1 cellular context compared by ENCODE assay signal in the genomic region with DNA sequence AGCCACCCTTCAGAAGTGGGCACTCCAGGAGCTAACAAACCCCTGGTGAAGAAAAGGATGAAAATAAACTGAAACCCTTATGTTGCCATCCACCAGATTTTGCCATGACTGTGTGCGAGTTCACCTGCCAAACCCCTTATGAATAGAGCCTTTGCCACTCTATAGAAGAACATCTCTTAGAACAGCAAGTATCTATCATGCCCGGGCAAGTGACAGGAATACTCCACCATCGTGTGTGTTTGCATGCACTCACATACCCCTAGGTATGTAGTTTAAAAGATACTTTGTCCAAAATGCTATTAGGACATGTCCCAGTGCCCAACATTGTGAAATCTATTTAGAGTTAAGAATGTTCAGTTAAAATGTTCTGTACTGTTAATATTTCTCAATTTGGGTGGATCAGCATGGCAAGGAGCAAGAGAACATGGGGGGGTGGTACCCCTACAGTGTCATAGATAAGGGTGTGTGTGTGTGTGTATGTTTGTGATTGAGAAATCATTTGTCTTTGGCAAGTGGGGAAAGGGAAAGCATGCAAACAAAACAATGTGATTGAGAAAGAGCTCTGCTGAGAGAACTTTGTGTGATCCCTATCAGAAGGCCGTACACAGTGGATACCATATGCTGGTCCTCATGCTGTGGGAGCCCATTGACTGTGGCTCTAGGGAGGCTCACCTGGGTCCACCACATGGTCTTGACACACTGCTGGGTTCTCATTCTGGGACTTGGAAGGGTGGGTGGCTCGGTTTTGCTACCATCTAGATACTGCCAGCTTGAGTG.
TF ChIP-seq lines count a peak whose summit lies in the region.

No MANE protein-coding gene starts in this region.

TF ChIP-seq in HepG2, 621 proteins besides CTCF, POLR2A, EP300 and RAD21 (continued from another document and continues in another):
- TF ChIP-seq ADNP (CRISPR knock-in tag; IDR thresholded peaks at IDR 0.05) (no peak), FOXP4 (CRISPR knock-in tag; IDR thresholded peaks at IDR 0.05) (peak; percentile 30; the same call in 1 of the 2 replicates), FOXP1 (IDR thresholded peaks at IDR 0.05) (no peak), FOXP1 (CRISPR knock-in tag; IDR thresholded peaks at IDR 0.05) (peak; percentile 54; the same call in 1 of the 2 replicates), PATZ1 (CRISPR knock-in tag; IDR thresholded peaks at IDR 0.05) (peak; percentile 40; the same call in 1 of the 2 replicates), ZNF180 (CRISPR knock-in tag; IDR thresholded peaks at IDR 0.05; ENCODE audit: borderline replicate concordance, low read depth) (no peak), TEAD3 (CRISPR knock-in tag; optimal IDR thresholded peaks at IDR 0.05; ENCODE audit: borderline replicate concordance) (no peak), FOXO1 (CRISPR knock-in tag; IDR thresholded peaks at IDR 0.05) (no peak), KDM5B (CRISPR knock-in tag; IDR thresholded peaks at IDR 0.05; ENCODE audit: borderline replicate concordance) (no peak), MED1 (CRISPR knock-in tag; IDR thresholded peaks at IDR 0.05) (no peak), HMG20B (CRISPR knock-in tag; conservative IDR thresholded peaks at IDR 0.05) (no peak), ARNT2 (CRISPR knock-in tag; IDR thresholded peaks at IDR 0.05; ENCODE audit: low read depth) (no peak), ZNF557 (CRISPR knock-in tag; IDR thresholded peaks at IDR 0.05) (no peak), JUN (CRISPR knock-in tag; IDR thresholded peaks at IDR 0.05) (no peak), IKZF4 (CRISPR knock-in tag; IDR thresholded peaks at IDR 0.05; ENCODE audit: borderline replicate concordance, low read depth, not compliant biosample characterization) (no peak), ZNF703 (CRISPR knock-in tag; IDR thresholded peaks at IDR 0.05; ENCODE audit: borderline replicate concordance) (no peak), PREB (CRISPR knock-in tag; IDR thresholded peaks at IDR 0.05) (no peak), PCBP2 (optimal IDR thresholded peaks at IDR 0.05; ENCODE audit: low read depth, low read length, poor library complexity, severe bottlenecking) (no peak), CEBPB (IDR thresholded peaks at IDR 0.05; ENCODE audit: borderline replicate concordance, low read depth, low read length) (peak; percentile 64; the same call in 1 of the 2 replicates), NCOA1 (CRISPR knock-in tag; IDR thresholded peaks at IDR 0.05) (no peak), AHR (CRISPR knock-in tag; IDR thresholded peaks at IDR 0.05) (no peak), THYN1 (CRISPR knock-in tag; IDR thresholded peaks at IDR 0.05; ENCODE audit: borderline replicate concordance, low read depth) (no peak), ZSCAN30 (CRISPR knock-in tag; IDR thresholded peaks at IDR 0.05) (no peak), HDAC6 (IDR thresholded peaks at IDR 0.05; ENCODE audit: low read depth, low read length) (no peak), RFX1 (IDR thresholded peaks at IDR 0.05) (no peak), BCL6 (CRISPR knock-in tag; IDR thresholded peaks at IDR 0.05) (no peak), HCFC1 (IDR thresholded peaks at IDR 0.05; ENCODE audit: low read depth, low read length) (no peak), ZNF414 (CRISPR knock-in tag; IDR thresholded peaks at IDR 0.05) (no peak), ZNF780A (CRISPR knock-in tag; IDR thresholded peaks at IDR 0.05) (no peak), RARA (CRISPR knock-in tag; IDR thresholded peaks at IDR 0.05) (no peak), FOXA3 (CRISPR knock-in tag; IDR thresholded peaks at IDR 0.05) (0 out of 2 replicates have a peak, but pooled peaks have one; percentile 7), ONECUT2 (CRISPR knock-in tag; IDR thresholded peaks at IDR 0.05) (no peak), ZNF468 (CRISPR knock-in tag; IDR thresholded peaks at IDR 0.05) (no peak), SOX5 (CRISPR knock-in tag; IDR thresholded peaks at IDR 0.05; ENCODE audit: borderline replicate concordance) (peak; percentile 67; the same call in 1 of the 2 replicates), GABPB1 (CRISPR knock-in tag; IDR thresholded peaks at IDR 0.05) (no peak), ZKSCAN1 (IDR thresholded peaks at IDR 0.05; ENCODE audit: low read length) (no peak), ZNF121 (CRISPR knock-in tag; IDR thresholded peaks at IDR 0.05) (no peak), GTF2F1 (IDR thresholded peaks at IDR 0.05; ENCODE audit: low read length) (no peak), ZNF543 (CRISPR knock-in tag; IDR thresholded peaks at IDR 0.05) (no peak), SOX6 (IDR thresholded peaks at IDR 0.05) (no peak), SOX6 (CRISPR knock-in tag; IDR thresholded peaks at IDR 0.05) (peak; percentile 87)
- TF ChIP-seq, protein P1, sequence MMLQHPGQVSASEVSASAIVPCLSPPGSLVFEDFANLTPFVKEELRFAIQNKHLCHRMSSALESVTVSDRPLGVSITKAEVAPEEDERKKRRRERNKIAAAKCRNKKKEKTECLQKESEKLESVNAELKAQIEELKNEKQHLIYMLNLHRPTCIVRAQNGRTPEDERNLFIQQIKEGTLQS (CRISPR knock-in tag; IDR thresholded peaks at IDR 0.05): no peak
- TF ChIP-seq, protein P2, sequence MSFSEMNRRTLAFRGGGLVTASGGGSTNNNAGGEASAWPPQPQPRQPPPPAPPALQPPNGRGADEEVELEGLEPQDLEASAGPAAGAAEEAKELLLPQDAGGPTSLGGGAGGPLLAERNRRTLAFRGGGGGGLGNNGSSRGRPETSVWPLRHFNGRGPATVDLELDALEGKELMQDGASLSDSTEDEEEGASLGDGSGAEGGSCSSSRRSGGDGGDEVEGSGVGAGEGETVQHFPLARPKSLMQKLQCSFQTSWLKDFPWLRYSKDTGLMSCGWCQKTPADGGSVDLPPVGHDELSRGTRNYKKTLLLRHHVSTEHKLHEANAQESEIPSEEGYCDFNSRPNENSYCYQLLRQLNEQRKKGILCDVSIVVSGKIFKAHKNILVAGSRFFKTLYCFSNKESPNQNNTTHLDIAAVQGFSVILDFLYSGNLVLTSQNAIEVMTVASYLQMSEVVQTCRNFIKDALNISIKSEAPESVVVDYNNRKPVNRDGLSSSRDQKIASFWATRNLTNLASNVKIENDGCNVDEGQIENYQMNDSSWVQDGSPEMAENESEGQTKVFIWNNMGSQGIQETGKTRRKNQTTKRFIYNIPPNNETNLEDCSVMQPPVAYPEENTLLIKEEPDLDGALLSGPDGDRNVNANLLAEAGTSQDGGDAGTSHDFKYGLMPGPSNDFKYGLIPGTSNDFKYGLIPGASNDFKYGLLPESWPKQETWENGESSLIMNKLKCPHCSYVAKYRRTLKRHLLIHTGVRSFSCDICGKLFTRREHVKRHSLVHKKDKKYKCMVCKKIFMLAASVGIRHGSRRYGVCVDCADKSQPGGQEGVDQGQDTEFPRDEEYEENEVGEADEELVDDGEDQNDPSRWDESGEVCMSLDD (CRISPR knock-in tag; IDR thresholded peaks at IDR 0.05; ENCODE audit: borderline replicate concordance): no peak
- TF ChIP-seq, protein P3, sequence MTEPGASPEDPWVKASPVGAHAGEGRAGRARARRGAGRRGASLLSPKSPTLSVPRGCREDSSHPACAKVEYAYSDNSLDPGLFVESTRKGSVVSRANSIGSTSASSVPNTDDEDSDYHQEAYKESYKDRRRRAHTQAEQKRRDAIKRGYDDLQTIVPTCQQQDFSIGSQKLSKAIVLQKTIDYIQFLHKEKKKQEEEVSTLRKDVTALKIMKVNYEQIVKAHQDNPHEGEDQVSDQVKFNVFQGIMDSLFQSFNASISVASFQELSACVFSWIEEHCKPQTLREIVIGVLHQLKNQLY (CRISPR knock-in tag; IDR thresholded peaks at IDR 0.05): no peak
- TF ChIP-seq, protein P4, sequence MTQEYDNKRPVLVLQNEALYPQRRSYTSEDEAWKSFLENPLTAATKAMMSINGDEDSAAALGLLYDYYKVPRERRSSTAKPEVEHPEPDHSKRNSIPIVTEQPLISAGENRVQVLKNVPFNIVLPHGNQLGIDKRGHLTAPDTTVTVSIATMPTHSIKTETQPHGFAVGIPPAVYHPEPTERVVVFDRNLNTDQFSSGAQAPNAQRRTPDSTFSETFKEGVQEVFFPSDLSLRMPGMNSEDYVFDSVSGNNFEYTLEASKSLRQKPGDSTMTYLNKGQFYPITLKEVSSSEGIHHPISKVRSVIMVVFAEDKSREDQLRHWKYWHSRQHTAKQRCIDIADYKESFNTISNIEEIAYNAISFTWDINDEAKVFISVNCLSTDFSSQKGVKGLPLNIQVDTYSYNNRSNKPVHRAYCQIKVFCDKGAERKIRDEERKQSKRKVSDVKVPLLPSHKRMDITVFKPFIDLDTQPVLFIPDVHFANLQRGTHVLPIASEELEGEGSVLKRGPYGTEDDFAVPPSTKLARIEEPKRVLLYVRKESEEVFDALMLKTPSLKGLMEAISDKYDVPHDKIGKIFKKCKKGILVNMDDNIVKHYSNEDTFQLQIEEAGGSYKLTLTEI (CRISPR knock-in tag; conservative IDR thresholded peaks at IDR 0.05): no peak
- TF ChIP-seq, protein P5, sequence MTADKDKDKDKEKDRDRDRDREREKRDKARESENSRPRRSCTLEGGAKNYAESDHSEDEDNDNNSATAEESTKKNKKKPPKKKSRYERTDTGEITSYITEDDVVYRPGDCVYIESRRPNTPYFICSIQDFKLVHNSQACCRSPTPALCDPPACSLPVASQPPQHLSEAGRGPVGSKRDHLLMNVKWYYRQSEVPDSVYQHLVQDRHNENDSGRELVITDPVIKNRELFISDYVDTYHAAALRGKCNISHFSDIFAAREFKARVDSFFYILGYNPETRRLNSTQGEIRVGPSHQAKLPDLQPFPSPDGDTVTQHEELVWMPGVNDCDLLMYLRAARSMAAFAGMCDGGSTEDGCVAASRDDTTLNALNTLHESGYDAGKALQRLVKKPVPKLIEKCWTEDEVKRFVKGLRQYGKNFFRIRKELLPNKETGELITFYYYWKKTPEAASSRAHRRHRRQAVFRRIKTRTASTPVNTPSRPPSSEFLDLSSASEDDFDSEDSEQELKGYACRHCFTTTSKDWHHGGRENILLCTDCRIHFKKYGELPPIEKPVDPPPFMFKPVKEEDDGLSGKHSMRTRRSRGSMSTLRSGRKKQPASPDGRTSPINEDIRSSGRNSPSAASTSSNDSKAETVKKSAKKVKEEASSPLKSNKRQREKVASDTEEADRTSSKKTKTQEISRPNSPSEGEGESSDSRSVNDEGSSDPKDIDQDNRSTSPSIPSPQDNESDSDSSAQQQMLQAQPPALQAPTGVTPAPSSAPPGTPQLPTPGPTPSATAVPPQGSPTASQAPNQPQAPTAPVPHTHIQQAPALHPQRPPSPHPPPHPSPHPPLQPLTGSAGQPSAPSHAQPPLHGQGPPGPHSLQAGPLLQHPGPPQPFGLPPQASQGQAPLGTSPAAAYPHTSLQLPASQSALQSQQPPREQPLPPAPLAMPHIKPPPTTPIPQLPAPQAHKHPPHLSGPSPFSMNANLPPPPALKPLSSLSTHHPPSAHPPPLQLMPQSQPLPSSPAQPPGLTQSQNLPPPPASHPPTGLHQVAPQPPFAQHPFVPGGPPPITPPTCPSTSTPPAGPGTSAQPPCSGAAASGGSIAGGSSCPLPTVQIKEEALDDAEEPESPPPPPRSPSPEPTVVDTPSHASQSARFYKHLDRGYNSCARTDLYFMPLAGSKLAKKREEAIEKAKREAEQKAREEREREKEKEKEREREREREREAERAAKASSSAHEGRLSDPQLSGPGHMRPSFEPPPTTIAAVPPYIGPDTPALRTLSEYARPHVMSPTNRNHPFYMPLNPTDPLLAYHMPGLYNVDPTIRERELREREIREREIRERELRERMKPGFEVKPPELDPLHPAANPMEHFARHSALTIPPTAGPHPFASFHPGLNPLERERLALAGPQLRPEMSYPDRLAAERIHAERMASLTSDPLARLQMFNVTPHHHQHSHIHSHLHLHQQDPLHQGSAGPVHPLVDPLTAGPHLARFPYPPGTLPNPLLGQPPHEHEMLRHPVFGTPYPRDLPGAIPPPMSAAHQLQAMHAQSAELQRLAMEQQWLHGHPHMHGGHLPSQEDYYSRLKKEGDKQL (CRISPR knock-in tag; IDR thresholded peaks at IDR 0.05; ENCODE audit: low read depth): no peak
